20 cellular contexts compared by ENCODE assay signal in genomic region chr5:145510769-145511168, GRCh38.
"Had no signal": no experiment of that assay in that cellular context is flagged by ENCODE, and none has a peak within 500 bp of the region (broad histone marks: within the 10 kb centered on the region; RNA-seq: fewer than 3 reads in every experiment).

No MANE protein-coding gene starts in this region.

- H3K36me3 ChIP-seq: MG63 had no signal

- H3K27me3 ChIP-seq: MG63 had no signal

- DNase-seq: activated B cell treated with CpG ODN at 0.5 μM for 24 hours; activated CD4-positive, alpha-beta T cell treated with anti-CD3 and anti-CD28 coated beads for 1 hour; activated CD4-positive, alpha-beta T cell treated with anti-CD3 and anti-CD28 coated beads, Interleukin-2, amount 10 ng/mL, durations not matched to agents 24 days and 14 days; activated CD4-positive, alpha-beta T cell treated with anti-CD3 and anti-CD28 coated beads, Interleukin-2, amount 50 U/mL, for 48 hours; activated CD8-positive, alpha-beta memory T cell treated with anti-CD3 and anti-CD28 coated beads, Interleukin-2, amount 10 ng/mL, durations not matched to agents 7 days and 5 days; activated effector memory CD4-positive, alpha-beta T cell treated with anti-CD3 and anti-CD28 coated beads, Interleukin-2, amount 50 U/mL, for 16 hours; activated naive CD4-positive, alpha-beta T cell treated with Interleukin-2 at 50 U/mL for 16 hours; activated naive CD8-positive, alpha-beta T cell treated with anti-CD3 and anti-CD28 coated beads, Interleukin-2, amount 50 U/mL, for 24 hours; activated T-cell treated with anti-CD3 and anti-CD28 coated beads, Interleukin-2, amount 50 U/mL, for 4 hours; amygdala; caudate nucleus; MG63; NCI-H1105; NCI-H1436; NCI-H187; NCI-H2081; NCI-H510A treated with DMSO at 0.1 percent for 48 hours; NCI-H69; NK-92 treated with Interleukin-12 subunit alpha and Interleukin-12 subunit beta, amount 100 ng/mL, for 24 hours; RPMI8226 had no signal

- H3K4me3 ChIP-seq: MG63 had no signal
